12 cellular contexts compared by ENCODE assay signal in the genomic region with DNA sequence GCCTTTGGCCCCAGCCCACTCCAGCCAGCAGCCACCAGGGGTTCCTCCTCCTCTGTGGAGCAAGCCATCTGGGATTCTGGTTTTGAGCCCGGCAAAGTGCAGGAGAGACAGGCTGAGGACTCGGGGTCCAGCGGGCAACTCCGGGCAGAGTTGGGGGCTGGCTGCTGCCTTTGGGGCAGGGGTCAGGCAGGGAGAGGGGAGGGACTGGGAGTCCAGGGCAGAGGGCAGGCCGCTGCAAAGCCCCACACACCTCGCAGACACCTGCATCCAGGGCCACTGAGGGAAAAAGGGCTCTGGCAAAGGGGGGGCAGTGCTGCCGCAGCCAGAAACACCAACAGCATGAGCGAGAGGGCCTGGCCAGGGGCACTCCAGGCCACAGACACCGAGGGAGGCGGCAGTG. TPM values are rescaled to one million over a fixed set of nuclear protein-coding genes. Genes with fewer than 3 reads are reported as not detected.
"Had no signal": no experiment of that assay in that cellular context is flagged by ENCODE, and none has a peak within 500 bp of the region (broad histone marks: within the 10 kb centered on the region; RNA-seq: fewer than 3 reads in every experiment).

No MANE protein-coding gene starts in this region.

- H3K4me3 ChIP-seq: GM23248, HAP-1, K562 had no signal

- H3K27ac ChIP-seq: GM23248, HL-60 had no signal

- ATAC-seq: HCT116, K562 had no signal

- DNase-seq: GM23248, GOT3, H7, HFFc6, IMR-90, KG1 had no signal

- FAIRE-seq: K562 had no signal

- H2AFZ ChIP-seq: GM23248 had no signal

- H3K9me3 ChIP-seq: HAP-1 had no signal

- H3K4me1 ChIP-seq: HAP-1 had no signal

- H3K9ac ChIP-seq: GM23248 had no signal

- H3K36me3 ChIP-seq: HAP-1 had no signal

RNA-seq across cellular contexts. Expression of a gene that starts 8.8 kb away (rescaled TPM):
- total RNA-seq: GM23248, H7, HFFc6, HT1080, IMR-90 had no signal
- polyA plus RNA-seq: GM23248, IMR-90 had no signal

RNA-seq across cellular contexts. Expression of a gene that starts 9.8 kb away (rescaled TPM):
- total RNA-seq: GM23248, H4, HFFc6, HT1080, IMR-90, K562 had no signal
- polyA plus RNA-seq: GM23248, IMR-90, K562 had no signal

RNA-seq across cellular contexts. Expression of a gene that starts 48.5 kb away (rescaled TPM):
- total RNA-seq: GM23248, HT1080, IMR-90, K562 had no signal
- polyA plus RNA-seq: GM23248, IMR-90, K562 had no signal
